1 cellular context compared by ENCODE assay signal in the genomic region with DNA sequence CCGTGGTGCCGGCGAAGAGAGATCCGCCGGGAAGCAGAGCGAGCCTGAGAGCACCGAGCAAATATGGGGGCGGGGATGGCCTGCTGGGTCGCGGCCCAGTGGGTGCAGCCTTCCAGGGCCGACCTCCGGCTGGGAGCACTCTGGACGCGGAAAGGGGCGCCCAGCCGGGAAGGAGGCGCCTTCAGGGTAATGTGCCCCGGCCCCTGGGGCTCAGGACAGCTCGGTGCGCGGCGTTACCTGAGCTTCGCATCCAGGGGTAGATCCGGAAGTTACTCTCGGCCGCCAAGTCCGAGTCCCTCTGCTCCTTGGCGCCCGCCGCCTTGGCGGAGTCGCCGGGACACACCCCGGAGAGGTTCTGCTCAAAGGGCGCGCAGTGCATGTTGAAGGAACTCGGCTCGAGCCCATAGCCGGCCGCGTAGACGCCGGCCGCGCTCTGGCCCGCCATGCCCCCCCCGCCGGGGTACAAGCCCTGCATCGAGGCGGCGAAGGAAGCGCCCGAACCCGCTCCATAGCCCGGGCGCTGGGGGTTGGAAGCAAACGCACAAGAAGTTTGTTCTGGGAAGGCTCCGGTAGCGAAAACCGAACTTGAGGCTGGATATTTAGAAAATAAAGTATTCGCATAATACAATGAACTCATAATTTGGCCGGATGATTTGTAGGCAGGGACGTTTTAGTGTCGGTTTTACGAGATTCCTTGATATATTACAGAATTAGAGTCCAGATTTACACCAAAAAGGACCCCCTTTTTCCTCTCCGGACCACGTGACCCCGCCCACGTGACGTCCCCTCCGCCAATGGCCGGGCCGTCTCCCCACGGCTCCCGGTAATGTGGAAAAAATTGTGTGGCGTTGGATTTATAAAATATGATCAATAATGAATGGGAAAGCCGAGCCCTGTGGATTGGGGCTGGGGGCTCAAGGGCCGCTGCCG.
TF ChIP-seq lines count a peak whose summit lies in the region.

A gene (minus strand): TSS at position 736 of the 930 bp plus-strand sequence. CDS start 99 bp downstream, at position 637.

TF ChIP-seq in K562, 482 proteins besides CTCF, POLR2A, EP300 and RAD21 (continued from another document and continues in another):
- TF ChIP-seq TBL1XR1 (IDR thresholded peaks at IDR 0.05; ENCODE audit: low read length in 2 of 2) = no peak
- TF ChIP-seq XRCC3 (IDR thresholded peaks at IDR 0.05) = no peak
- TF ChIP-seq DIDO1 (tag; IDR thresholded peaks at IDR 0.05; ENCODE audit: low read depth) = no peak
- TF ChIP-seq, protein P1, sequence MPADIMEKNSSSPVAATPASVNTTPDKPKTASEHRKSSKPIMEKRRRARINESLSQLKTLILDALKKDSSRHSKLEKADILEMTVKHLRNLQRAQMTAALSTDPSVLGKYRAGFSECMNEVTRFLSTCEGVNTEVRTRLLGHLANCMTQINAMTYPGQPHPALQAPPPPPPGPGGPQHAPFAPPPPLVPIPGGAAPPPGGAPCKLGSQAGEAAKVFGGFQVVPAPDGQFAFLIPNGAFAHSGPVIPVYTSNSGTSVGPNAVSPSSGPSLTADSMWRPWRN (IDR thresholded peaks at IDR 0.05; ENCODE audit: low read depth) = no peak
- TF ChIP-seq, protein P2, sequence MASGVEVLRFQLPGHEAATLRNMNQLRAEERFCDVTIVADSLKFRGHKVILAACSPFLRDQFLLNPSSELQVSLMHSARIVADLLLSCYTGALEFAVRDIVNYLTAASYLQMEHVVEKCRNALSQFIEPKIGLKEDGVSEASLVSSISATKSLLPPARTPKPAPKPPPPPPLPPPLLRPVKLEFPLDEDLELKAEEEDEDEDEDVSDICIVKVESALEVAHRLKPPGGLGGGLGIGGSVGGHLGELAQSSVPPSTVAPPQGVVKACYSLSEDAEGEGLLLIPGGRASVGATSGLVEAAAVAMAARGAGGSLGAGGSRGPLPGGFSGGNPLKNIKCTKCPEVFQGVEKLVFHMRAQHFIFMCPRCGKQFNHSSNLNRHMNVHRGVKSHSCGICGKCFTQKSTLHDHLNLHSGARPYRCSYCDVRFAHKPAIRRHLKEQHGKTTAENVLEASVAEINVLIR (CRISPR knock-in tag; IDR thresholded peaks at IDR 0.05) = no peak
- TF ChIP-seq SREBF1 (IDR thresholded peaks at IDR 0.05; ENCODE audit: borderline replicate concordance, low read depth, low read length) = no peak
- TF ChIP-seq ZNF165 (CRISPR knock-in tag; IDR thresholded peaks at IDR 0.05; ENCODE audit: borderline replicate concordance) = no peak
- TF ChIP-seq ZNF140 (CRISPR knock-in tag; IDR thresholded peaks at IDR 0.05) = no peak
- peak; percentile 79 for TF ChIP-seq RBFOX2 (IDR thresholded peaks at IDR 0.05; ENCODE audit: low read depth, low read length)
- TF ChIP-seq SIRT6 (IDR thresholded peaks at IDR 0.05; ENCODE audit: low read depth, low read length) = no peak
- no peak for TF ChIP-seq SMAD3 (CRISPR knock-in tag; conservative IDR thresholded peaks at IDR 0.05)
- peak; percentile 11 to 36; a peak in 1 of 4 replicates for TF ChIP-seq NRF1 (conservative IDR thresholded peaks at IDR 0.05 in 1 of 2, IDR thresholded peaks at IDR 0.05 in 1 of 2)
- TF ChIP-seq, protein P3, sequence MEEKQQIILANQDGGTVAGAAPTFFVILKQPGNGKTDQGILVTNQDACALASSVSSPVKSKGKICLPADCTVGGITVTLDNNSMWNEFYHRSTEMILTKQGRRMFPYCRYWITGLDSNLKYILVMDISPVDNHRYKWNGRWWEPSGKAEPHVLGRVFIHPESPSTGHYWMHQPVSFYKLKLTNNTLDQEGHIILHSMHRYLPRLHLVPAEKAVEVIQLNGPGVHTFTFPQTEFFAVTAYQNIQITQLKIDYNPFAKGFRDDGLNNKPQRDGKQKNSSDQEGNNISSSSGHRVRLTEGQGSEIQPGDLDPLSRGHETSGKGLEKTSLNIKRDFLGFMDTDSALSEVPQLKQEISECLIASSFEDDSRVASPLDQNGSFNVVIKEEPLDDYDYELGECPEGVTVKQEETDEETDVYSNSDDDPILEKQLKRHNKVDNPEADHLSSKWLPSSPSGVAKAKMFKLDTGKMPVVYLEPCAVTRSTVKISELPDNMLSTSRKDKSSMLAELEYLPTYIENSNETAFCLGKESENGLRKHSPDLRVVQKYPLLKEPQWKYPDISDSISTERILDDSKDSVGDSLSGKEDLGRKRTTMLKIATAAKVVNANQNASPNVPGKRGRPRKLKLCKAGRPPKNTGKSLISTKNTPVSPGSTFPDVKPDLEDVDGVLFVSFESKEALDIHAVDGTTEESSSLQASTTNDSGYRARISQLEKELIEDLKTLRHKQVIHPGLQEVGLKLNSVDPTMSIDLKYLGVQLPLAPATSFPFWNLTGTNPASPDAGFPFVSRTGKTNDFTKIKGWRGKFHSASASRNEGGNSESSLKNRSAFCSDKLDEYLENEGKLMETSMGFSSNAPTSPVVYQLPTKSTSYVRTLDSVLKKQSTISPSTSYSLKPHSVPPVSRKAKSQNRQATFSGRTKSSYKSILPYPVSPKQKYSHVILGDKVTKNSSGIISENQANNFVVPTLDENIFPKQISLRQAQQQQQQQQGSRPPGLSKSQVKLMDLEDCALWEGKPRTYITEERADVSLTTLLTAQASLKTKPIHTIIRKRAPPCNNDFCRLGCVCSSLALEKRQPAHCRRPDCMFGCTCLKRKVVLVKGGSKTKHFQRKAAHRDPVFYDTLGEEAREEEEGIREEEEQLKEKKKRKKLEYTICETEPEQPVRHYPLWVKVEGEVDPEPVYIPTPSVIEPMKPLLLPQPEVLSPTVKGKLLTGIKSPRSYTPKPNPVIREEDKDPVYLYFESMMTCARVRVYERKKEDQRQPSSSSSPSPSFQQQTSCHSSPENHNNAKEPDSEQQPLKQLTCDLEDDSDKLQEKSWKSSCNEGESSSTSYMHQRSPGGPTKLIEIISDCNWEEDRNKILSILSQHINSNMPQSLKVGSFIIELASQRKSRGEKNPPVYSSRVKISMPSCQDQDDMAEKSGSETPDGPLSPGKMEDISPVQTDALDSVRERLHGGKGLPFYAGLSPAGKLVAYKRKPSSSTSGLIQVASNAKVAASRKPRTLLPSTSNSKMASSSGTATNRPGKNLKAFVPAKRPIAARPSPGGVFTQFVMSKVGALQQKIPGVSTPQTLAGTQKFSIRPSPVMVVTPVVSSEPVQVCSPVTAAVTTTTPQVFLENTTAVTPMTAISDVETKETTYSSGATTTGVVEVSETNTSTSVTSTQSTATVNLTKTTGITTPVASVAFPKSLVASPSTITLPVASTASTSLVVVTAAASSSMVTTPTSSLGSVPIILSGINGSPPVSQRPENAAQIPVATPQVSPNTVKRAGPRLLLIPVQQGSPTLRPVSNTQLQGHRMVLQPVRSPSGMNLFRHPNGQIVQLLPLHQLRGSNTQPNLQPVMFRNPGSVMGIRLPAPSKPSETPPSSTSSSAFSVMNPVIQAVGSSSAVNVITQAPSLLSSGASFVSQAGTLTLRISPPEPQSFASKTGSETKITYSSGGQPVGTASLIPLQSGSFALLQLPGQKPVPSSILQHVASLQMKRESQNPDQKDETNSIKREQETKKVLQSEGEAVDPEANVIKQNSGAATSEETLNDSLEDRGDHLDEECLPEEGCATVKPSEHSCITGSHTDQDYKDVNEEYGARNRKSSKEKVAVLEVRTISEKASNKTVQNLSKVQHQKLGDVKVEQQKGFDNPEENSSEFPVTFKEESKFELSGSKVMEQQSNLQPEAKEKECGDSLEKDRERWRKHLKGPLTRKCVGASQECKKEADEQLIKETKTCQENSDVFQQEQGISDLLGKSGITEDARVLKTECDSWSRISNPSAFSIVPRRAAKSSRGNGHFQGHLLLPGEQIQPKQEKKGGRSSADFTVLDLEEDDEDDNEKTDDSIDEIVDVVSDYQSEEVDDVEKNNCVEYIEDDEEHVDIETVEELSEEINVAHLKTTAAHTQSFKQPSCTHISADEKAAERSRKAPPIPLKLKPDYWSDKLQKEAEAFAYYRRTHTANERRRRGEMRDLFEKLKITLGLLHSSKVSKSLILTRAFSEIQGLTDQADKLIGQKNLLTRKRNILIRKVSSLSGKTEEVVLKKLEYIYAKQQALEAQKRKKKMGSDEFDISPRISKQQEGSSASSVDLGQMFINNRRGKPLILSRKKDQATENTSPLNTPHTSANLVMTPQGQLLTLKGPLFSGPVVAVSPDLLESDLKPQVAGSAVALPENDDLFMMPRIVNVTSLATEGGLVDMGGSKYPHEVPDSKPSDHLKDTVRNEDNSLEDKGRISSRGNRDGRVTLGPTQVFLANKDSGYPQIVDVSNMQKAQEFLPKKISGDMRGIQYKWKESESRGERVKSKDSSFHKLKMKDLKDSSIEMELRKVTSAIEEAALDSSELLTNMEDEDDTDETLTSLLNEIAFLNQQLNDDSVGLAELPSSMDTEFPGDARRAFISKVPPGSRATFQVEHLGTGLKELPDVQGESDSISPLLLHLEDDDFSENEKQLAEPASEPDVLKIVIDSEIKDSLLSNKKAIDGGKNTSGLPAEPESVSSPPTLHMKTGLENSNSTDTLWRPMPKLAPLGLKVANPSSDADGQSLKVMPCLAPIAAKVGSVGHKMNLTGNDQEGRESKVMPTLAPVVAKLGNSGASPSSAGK (IDR thresholded peaks at IDR 0.05) = peak; percentile 73
- no peak for TF ChIP-seq PTTG1 (tag; IDR thresholded peaks at IDR 0.05; ENCODE audit: low read depth)
- TF ChIP-seq RHOXF2B (CRISPR knock-in tag; conservative IDR thresholded peaks at IDR 0.05) = no peak
- TF ChIP-seq BACH1 (tag; IDR thresholded peaks at IDR 0.05) = no peak
- no peak for TF ChIP-seq ZNF764 (CRISPR knock-in tag; IDR thresholded peaks at IDR 0.05; ENCODE audit: low read depth)
- TF ChIP-seq NUFIP1 (IDR thresholded peaks at IDR 0.05; ENCODE audit: partially characterized antibody) = no peak
- no peak for TF ChIP-seq FUS (optimal IDR thresholded peaks at IDR 0.05; ENCODE audit: low read depth, low read length)
- no peak for TF ChIP-seq ZBTB17 (CRISPR knock-in tag; IDR thresholded peaks at IDR 0.05)
- no peak for TF ChIP-seq SIX5 (IDR thresholded peaks at IDR 0.05; ENCODE audit: borderline replicate concordance in 1 of 2, insufficient read depth in 1 of 2, low read depth in 1 of 2, low read length in 2 of 2)
- no peak for TF ChIP-seq BCOR (IDR thresholded peaks at IDR 0.05)
- TF ChIP-seq, protein P4, sequence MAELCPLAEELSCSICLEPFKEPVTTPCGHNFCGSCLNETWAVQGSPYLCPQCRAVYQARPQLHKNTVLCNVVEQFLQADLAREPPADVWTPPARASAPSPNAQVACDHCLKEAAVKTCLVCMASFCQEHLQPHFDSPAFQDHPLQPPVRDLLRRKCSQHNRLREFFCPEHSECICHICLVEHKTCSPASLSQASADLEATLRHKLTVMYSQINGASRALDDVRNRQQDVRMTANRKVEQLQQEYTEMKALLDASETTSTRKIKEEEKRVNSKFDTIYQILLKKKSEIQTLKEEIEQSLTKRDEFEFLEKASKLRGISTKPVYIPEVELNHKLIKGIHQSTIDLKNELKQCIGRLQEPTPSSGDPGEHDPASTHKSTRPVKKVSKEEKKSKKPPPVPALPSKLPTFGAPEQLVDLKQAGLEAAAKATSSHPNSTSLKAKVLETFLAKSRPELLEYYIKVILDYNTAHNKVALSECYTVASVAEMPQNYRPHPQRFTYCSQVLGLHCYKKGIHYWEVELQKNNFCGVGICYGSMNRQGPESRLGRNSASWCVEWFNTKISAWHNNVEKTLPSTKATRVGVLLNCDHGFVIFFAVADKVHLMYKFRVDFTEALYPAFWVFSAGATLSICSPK (IDR thresholded peaks at IDR 0.05; ENCODE audit: borderline replicate concordance) = no peak
- no peak for TF ChIP-seq ZNF583 (CRISPR knock-in tag; IDR thresholded peaks at IDR 0.05)
- no peak for TF ChIP-seq CHD2 (IDR thresholded peaks at IDR 0.05; ENCODE audit: low read depth, low read length)
- no peak for TF ChIP-seq STAT5B (CRISPR knock-in tag; IDR thresholded peaks at IDR 0.05)
- TF ChIP-seq EGR1 (conservative IDR thresholded peaks at IDR 0.05) = peak; percentile 68
- TF ChIP-seq SOX6 (IDR thresholded peaks at IDR 0.05) = no peak
- TF ChIP-seq, protein P5, sequence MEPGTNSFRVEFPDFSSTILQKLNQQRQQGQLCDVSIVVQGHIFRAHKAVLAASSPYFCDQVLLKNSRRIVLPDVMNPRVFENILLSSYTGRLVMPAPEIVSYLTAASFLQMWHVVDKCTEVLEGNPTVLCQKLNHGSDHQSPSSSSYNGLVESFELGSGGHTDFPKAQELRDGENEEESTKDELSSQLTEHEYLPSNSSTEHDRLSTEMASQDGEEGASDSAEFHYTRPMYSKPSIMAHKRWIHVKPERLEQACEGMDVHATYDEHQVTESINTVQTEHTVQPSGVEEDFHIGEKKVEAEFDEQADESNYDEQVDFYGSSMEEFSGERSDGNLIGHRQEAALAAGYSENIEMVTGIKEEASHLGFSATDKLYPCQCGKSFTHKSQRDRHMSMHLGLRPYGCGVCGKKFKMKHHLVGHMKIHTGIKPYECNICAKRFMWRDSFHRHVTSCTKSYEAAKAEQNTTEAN (CRISPR knock-in tag; IDR thresholded peaks at IDR 0.05) = no peak
- TF ChIP-seq KHSRP (IDR thresholded peaks at IDR 0.05) = no peak
- no peak for TF ChIP-seq SNRNP70 (optimal IDR thresholded peaks at IDR 0.05; ENCODE audit: low read depth, low read length)
- no peak for TF ChIP-seq CBFB (CRISPR knock-in tag; IDR thresholded peaks at IDR 0.05)
- TF ChIP-seq, protein P6, sequence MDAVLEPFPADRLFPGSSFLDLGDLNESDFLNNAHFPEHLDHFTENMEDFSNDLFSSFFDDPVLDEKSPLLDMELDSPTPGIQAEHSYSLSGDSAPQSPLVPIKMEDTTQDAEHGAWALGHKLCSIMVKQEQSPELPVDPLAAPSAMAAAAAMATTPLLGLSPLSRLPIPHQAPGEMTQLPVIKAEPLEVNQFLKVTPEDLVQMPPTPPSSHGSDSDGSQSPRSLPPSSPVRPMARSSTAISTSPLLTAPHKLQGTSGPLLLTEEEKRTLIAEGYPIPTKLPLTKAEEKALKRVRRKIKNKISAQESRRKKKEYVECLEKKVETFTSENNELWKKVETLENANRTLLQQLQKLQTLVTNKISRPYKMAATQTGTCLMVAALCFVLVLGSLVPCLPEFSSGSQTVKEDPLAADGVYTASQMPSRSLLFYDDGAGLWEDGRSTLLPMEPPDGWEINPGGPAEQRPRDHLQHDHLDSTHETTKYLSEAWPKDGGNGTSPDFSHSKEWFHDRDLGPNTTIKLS (IDR thresholded peaks at IDR 0.05; ENCODE audit: borderline replicate concordance, low read depth) = no peak; the same call in 1 of the 2 replicates
- TF ChIP-seq, protein P7, sequence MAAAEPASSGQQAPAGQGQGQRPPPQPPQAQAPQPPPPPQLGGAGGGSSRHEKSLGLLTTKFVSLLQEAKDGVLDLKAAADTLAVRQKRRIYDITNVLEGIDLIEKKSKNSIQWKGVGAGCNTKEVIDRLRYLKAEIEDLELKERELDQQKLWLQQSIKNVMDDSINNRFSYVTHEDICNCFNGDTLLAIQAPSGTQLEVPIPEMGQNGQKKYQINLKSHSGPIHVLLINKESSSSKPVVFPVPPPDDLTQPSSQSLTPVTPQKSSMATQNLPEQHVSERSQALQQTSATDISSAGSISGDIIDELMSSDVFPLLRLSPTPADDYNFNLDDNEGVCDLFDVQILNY (CRISPR knock-in tag; IDR thresholded peaks at IDR 0.05) = no peak
- TF ChIP-seq, protein P8, sequence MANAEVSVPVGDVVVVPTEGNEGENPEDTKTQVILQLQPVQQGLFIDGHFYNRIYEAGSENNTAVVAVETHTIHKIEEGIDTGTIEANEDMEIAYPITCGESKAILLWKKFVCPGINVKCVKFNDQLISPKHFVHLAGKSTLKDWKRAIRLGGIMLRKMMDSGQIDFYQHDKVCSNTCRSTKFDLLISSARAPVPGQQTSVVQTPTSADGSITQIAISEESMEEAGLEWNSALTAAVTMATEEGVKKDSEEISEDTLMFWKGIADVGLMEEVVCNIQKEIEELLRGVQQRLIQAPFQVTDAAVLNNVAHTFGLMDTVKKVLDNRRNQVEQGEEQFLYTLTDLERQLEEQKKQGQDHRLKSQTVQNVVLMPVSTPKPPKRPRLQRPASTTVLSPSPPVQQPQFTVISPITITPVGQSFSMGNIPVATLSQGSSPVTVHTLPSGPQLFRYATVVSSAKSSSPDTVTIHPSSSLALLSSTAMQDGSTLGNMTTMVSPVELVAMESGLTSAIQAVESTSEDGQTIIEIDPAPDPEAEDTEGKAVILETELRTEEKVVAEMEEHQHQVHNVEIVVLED (CRISPR knock-in tag; IDR thresholded peaks at IDR 0.05) = no peak
